ENCODE assay signal across 27 cellular contexts in the genomic region with DNA sequence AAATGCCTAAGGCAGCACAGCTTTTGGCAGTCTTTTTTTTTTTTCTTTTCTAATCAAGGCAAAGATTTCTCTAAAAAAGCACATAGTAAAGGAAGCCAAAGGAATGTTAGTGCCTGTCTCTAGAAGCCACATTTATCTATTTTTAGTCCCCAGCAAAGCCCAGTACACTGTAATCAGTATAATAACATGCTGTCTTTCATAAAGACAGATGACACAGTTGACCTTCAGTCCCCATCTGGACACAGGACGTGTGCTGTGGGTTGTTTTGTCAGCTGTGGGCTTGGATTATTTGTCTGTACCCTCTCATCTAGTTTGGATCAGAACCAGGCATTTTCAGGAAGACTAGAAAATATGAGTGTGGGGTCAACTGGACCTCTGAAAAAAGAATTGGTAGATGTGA.
"Had no signal": no experiment of that assay in that cellular context is flagged by ENCODE, and none has a peak within 500 bp of the region (broad histone marks: within the 10 kb centered on the region; RNA-seq: fewer than 3 reads in every experiment).

No MANE protein-coding gene starts in this region.

- H3K36me3 ChIP-seq: esophagus muscularis mucosa, gastrocnemius medialis, thyroid gland, WERI-Rb-1 had no signal

- H3K4me3 Mint-ChIP-seq: activated CD4-positive, alpha-beta T cell treated with anti-CD3 and anti-CD28 coated beads, Interleukin-2, amount 10 ng/mL, durations not matched to agents 7 days and 5 days; activated CD8-positive, alpha-beta memory T cell treated with anti-CD3 and anti-CD28 coated beads, Interleukin-2, amount 10 ng/mL, durations not matched to agents 7 days and 5 days; activated CD8-positive, alpha-beta T cell treated with anti-CD3 and anti-CD28 coated beads for 36 hours; activated naive CD8-positive, alpha-beta T cell treated with anti-CD3 and anti-CD28 coated beads, Interleukin-2, amount 50 U/mL, for 24 hours; effector memory CD8-positive, alpha-beta T cell; natural killer cell; stimulated activated naive CD8-positive, alpha-beta T cell treated with anti-CD3 and anti-CD28 coated beads, Interleukin-15, Interleukin-2, amounts not matched to agents 100 ng/mL and 50 ng/mL, for 24 hours had no signal

- H3K4me1 Mint-ChIP-seq: activated CD4-positive, alpha-beta T cell treated with anti-CD3 and anti-CD28 coated beads, Interleukin-2, amount 10 ng/mL, durations not matched to agents 7 days and 5 days; activated CD8-positive, alpha-beta memory T cell treated with anti-CD3 and anti-CD28 coated beads, Interleukin-2, amount 10 ng/mL, durations not matched to agents 7 days and 5 days; activated naive CD8-positive, alpha-beta T cell treated with anti-CD3 and anti-CD28 coated beads, Interleukin-2, amount 50 U/mL, for 24 hours; natural killer cell had no signal

- DNase-seq: activated CD4-positive, alpha-beta T cell treated with anti-CD3 and anti-CD28 coated beads, Interleukin-2, amount 10 ng/mL, durations not matched to agents 7 days and 5 days; activated CD4-positive, CD25-positive, alpha-beta regulatory T cell treated with anti-CD3 and anti-CD28 coated beads, Interleukin-2, amount 50 U/mL, for 72 hours; activated CD8-positive, alpha-beta memory T cell treated with anti-CD3 and anti-CD28 coated beads, Interleukin-2, amount 10 ng/mL, durations not matched to agents 7 days and 5 days; activated CD8-positive, alpha-beta T cell treated with anti-CD3 and anti-CD28 coated beads for 36 hours; activated gamma-delta T cell; activated naive CD4-positive, alpha-beta T cell treated with anti-CD3 and anti-CD28 coated beads, Interleukin-2, amount 50 U/mL, for 16 hours; activated naive CD8-positive, alpha-beta T cell treated with anti-CD3 and anti-CD28 coated beads, Interleukin-2, amount 50 U/mL, for 24 hours; activated T-cell treated with anti-CD3 and anti-CD28 coated beads for 4 hours; anterior cingulate cortex; body of pancreas; central memory CD4-positive, alpha-beta T cell; dorsolateral prefrontal cortex; effector memory CD8-positive, alpha-beta T cell; gastrocnemius medialis; islet precursor cell; left colon; natural killer cell; retina; stimulated activated CD4-positive, alpha-beta T cell treated with anti-CD3 and anti-CD28 coated beads, Interleukin-1b, Interleukin-23, amount 100 ng/mL, for 48 hours; substantia nigra; T-helper 1 cell; thyroid gland; WERI-Rb-1 had no signal

- H3K27me3 Mint-ChIP-seq: activated CD4-positive, alpha-beta T cell treated with anti-CD3 and anti-CD28 coated beads, Interleukin-2, amount 10 ng/mL, durations not matched to agents 7 days and 5 days; activated CD8-positive, alpha-beta T cell treated with anti-CD3 and anti-CD28 coated beads for 36 hours; progenitor cell of endocrine pancreas; stimulated activated naive CD8-positive, alpha-beta T cell treated with anti-CD3 and anti-CD28 coated beads, Interleukin-15, Interleukin-2, amounts not matched to agents 100 ng/mL and 50 ng/mL, for 24 hours had no signal

- H3K4me1 ChIP-seq: body of pancreas, thyroid gland had no signal

- H3K4me3 ChIP-seq: body of pancreas, dorsolateral prefrontal cortex, esophagus muscularis mucosa, gastrocnemius medialis, lung, thyroid gland had no signal

- H3K9me3 Mint-ChIP-seq: activated CD4-positive, alpha-beta T cell treated with anti-CD3 and anti-CD28 coated beads, Interleukin-2, amount 10 ng/mL, durations not matched to agents 7 days and 5 days; activated CD8-positive, alpha-beta T cell treated with anti-CD3 and anti-CD28 coated beads for 36 hours; activated naive CD8-positive, alpha-beta T cell treated with anti-CD3 and anti-CD28 coated beads, Interleukin-2, amount 50 U/mL, for 24 hours; effector memory CD8-positive, alpha-beta T cell; natural killer cell; stimulated activated naive CD8-positive, alpha-beta T cell treated with anti-CD3 and anti-CD28 coated beads, Interleukin-15, Interleukin-2, amounts not matched to agents 100 ng/mL and 50 ng/mL, for 24 hours had no signal

- H3K27me3 ChIP-seq: body of pancreas, esophagus muscularis mucosa, gastrocnemius medialis, thyroid gland had no signal

- H3K36me3 Mint-ChIP-seq: activated CD8-positive, alpha-beta memory T cell treated with anti-CD3 and anti-CD28 coated beads, Interleukin-2, amount 10 ng/mL, durations not matched to agents 7 days and 5 days; natural killer cell had no signal

- H3K9me3 ChIP-seq: body of pancreas, esophagus muscularis mucosa, gastrocnemius medialis, thyroid gland had no signal

- H3K27ac Mint-ChIP-seq: activated CD4-positive, alpha-beta T cell treated with anti-CD3 and anti-CD28 coated beads, Interleukin-2, amount 10 ng/mL, durations not matched to agents 7 days and 5 days; activated CD8-positive, alpha-beta memory T cell treated with anti-CD3 and anti-CD28 coated beads, Interleukin-2, amount 10 ng/mL, durations not matched to agents 7 days and 5 days; activated CD8-positive, alpha-beta T cell treated with anti-CD3 and anti-CD28 coated beads for 36 hours; activated naive CD8-positive, alpha-beta T cell treated with anti-CD3 and anti-CD28 coated beads, Interleukin-2, amount 50 U/mL, for 24 hours; effector memory CD8-positive, alpha-beta T cell; natural killer cell; progenitor cell of endocrine pancreas; stimulated activated naive CD8-positive, alpha-beta T cell treated with anti-CD3 and anti-CD28 coated beads, Interleukin-15, Interleukin-2, amounts not matched to agents 100 ng/mL and 50 ng/mL, for 24 hours had no signal

- ATAC-seq: activated CD8-positive, alpha-beta memory T cell treated with anti-CD3 and anti-CD28 coated beads, Interleukin-2, amount 10 ng/mL, durations not matched to agents 7 days and 5 days; activated CD8-positive, alpha-beta T cell treated with anti-CD3 and anti-CD28 coated beads for 36 hours; activated naive CD8-positive, alpha-beta T cell treated with anti-CD3 and anti-CD28 coated beads, Interleukin-2, amount 50 U/mL, for 24 hours; body of pancreas; effector memory CD8-positive, alpha-beta T cell; gastrocnemius medialis; left colon; natural killer cell had no signal

- H3K27ac ChIP-seq: body of pancreas, dorsolateral prefrontal cortex, esophagus muscularis mucosa, gastrocnemius medialis, thyroid gland, WERI-Rb-1 had no signal
